ENCODE assay signal across 26 cellular contexts in genomic region chr1:18088077-18088594, GRCh38. TPM values are rescaled to one million over a fixed set of nuclear protein-coding genes. Genes with fewer than 3 reads are reported as not detected.
"Had no signal": no experiment of that assay in that cellular context is flagged by ENCODE, and none has a peak within 500 bp of the region (broad histone marks: within the 10 kb centered on the region; RNA-seq: fewer than 3 reads in every experiment).

No MANE protein-coding gene starts in this region.

- H3K4me3 Mint-ChIP-seq: dendritic cell treated with granulocyte-macrophage colony-stimulating factor and Interleukin-4, amounts not matched to agents 40 ng/mL and 50 ng/mL, for 4 days; effector memory CD8-positive, alpha-beta T cell; memory B cell; mesothelial cell of epicardium; natural killer cell; neural crest cell; stimulated activated effector memory CD8-positive, alpha-beta T cell treated with anti-CD3 and anti-CD28 coated beads, Interleukin-12 subunit alpha, Interleukin-12 subunit beta, amount 100 ng/mL, for 72 hours had no signal

- H3K27me3 ChIP-seq: right lobe of liver, thyroid gland, upper lobe of left lung, uterus had no signal

- ATAC-seq: effector memory CD8-positive, alpha-beta T cell; gastrocnemius medialis; heart right ventricle; lower lobe of right lung; natural killer cell; psoas muscle; right lobe of liver; stimulated activated effector memory CD8-positive, alpha-beta T cell treated with anti-CD3 and anti-CD28 coated beads, Interleukin-12 subunit alpha, Interleukin-12 subunit beta, amount 100 ng/mL, for 72 hours; stimulated activated naive CD8-positive, alpha-beta T cell treated with anti-CD3 and anti-CD28 coated beads, Interleukin-15, Interleukin-2, amounts not matched to agents 100 U/mL and 50 U/mL, for 24 hours had no signal

- H3K9me3 Mint-ChIP-seq: dendritic cell treated with granulocyte-macrophage colony-stimulating factor and Interleukin-4, amounts not matched to agents 40 ng/mL and 50 ng/mL, for 4 days; effector memory CD8-positive, alpha-beta T cell; memory B cell; mesothelial cell of epicardium; natural killer cell; neural crest cell; stimulated activated effector memory CD8-positive, alpha-beta T cell treated with anti-CD3 and anti-CD28 coated beads, Interleukin-12 subunit alpha, Interleukin-12 subunit beta, amount 100 ng/mL, for 72 hours had no signal

- H3K4me1 ChIP-seq: esophagus muscularis mucosa, gastrocnemius medialis, heart right ventricle, left ventricle myocardium inferior, lower lobe of right lung, psoas muscle, right lobe of liver, suprapubic skin, thyroid gland, upper lobe of left lung, uterus had no signal

- H3K4me1 Mint-ChIP-seq: memory B cell; mesothelial cell of epicardium; natural killer cell; stimulated activated effector memory CD8-positive, alpha-beta T cell treated with anti-CD3 and anti-CD28 coated beads, Interleukin-12 subunit alpha, Interleukin-12 subunit beta, amount 100 ng/mL, for 72 hours had no signal

- H3K27ac ChIP-seq: epithelial cell of prostate, esophagus muscularis mucosa, gastrocnemius medialis, heart right ventricle, left ventricle myocardium inferior, lower lobe of right lung, psoas muscle, right lobe of liver, suprapubic skin, thyroid gland, upper lobe of left lung, uterus had no signal

- H3K36me3 Mint-ChIP-seq: memory B cell; mesothelial cell of epicardium; natural killer cell; stimulated activated effector memory CD8-positive, alpha-beta T cell treated with anti-CD3 and anti-CD28 coated beads, Interleukin-12 subunit alpha, Interleukin-12 subunit beta, amount 100 ng/mL, for 72 hours had no signal

- H3K27ac Mint-ChIP-seq: dendritic cell treated with granulocyte-macrophage colony-stimulating factor and Interleukin-4, amounts not matched to agents 40 ng/mL and 50 ng/mL, for 4 days; effector memory CD8-positive, alpha-beta T cell; memory B cell; mesothelial cell of epicardium; natural killer cell; stimulated activated effector memory CD8-positive, alpha-beta T cell treated with anti-CD3 and anti-CD28 coated beads, Interleukin-12 subunit alpha, Interleukin-12 subunit beta, amount 100 ng/mL, for 72 hours had no signal

- H3K36me3 ChIP-seq: esophagus muscularis mucosa, gastrocnemius medialis, heart right ventricle, left ventricle myocardium inferior, lower lobe of right lung, right lobe of liver, suprapubic skin, thyroid gland, upper lobe of left lung, uterus had no signal

- H3K4me3 ChIP-seq: esophagus muscularis mucosa, gastrocnemius medialis, heart right ventricle, left ventricle myocardium inferior, lower lobe of right lung, psoas muscle, right lobe of liver, suprapubic skin, thyroid gland, upper lobe of left lung, uterus had no signal

- DNase-seq: effector memory CD8-positive, alpha-beta T cell; gastrocnemius medialis; heart right ventricle; hypothalamus; left ventricle myocardium inferior; lower lobe of right lung; natural killer cell; psoas muscle; retina; right lobe of liver; stimulated activated CD4-positive, alpha-beta T cell treated with anti-CD3 and anti-CD28 coated beads, Interleukin-4, amount 100 ng/mL, for 1 hour; stimulated activated CD8-positive, alpha-beta memory T cell treated with anti-CD3 and anti-CD28 coated beads, Interleukin-4, amount 100 ng/mL, for 48 hours; stimulated activated naive CD8-positive, alpha-beta T cell treated with anti-CD3 and anti-CD28 coated beads, Interleukin-15, Interleukin-2, amounts not matched to agents 100 U/mL and 50 U/mL, for 24 hours; thyroid gland; upper lobe of left lung; uterus had no signal

RNA-seq across cellular contexts. Expression of gene IGSF21, which starts 19.5 kb away (rescaled TPM):
- total RNA-seq: fibroblast of villous mesenchyme, mesothelial cell of epicardium, myocyte, natural killer cell had no signal
